In the genomic region with DNA sequence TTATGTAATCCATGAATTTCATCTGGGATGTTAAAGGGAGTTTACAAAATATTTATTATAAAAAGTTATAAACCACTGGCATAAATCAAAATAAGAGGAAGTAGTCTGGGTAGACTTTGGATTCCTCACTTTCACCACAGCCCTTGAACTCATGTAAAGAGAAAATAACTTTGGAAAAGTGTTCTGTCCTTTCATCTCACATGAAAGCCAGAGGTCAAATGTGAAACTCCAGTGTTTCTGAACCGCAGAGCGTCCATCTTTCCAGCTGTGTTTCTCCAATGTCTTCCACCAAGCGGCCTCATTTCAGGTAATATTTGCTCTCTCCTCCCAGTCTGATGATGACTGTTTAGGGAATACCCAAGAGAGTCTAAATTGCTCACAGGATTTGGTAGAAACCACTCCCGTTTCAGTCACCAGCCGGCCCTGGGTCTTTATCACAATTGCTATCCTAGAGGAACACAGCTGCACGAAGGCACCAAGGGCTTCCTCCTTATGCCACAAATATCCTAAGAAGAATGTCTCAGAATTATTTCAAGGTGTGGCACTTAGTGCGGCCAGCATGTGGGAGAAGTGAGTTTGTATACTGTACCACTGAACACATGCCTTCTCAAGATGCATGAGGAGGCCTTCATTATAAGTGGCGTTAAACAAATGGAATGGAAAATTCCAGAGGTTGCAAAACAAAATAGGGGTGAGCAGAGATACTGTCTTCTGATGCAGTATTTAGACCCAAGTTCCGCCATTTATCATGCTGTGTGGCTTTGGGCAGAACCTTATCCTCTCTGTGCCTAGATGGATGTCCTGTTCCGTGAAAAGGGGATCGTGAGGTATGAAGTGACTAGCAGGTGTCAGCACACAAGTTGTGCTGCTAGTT, we compare ENCODE assay signal across 14 cellular contexts.
DNase-seq lines count a peak whose midpoint lies in the region; ATAC-seq and TF ChIP-seq lines count a peak whose summit lies in the region.
"Had no signal": no experiment of that assay in that cellular context is flagged by ENCODE, and none has a peak within 500 bp of the region (broad histone marks: within the 10 kb centered on the region; RNA-seq: fewer than 3 reads in every experiment).

No MANE protein-coding gene starts in this region.

- no peak overlapping the region for H3K4me3 ChIP-seq in neuronal stem cell (ENCODE audit: low read length in 2 of 2)

- peak; percentile 38 for TF ChIP-seq CTCF in foreskin keratinocyte (conservative IDR thresholded peaks at IDR 0.05)

- no CpG with 5 or more reads among the region's 11 CpGs for WGBS in neuronal stem cell (ENCODE audit: extremely low coverage in 2 of 2, insufficient read length in 2 of 2, insufficient replicate concordance in 1 of 2), 2 donors

- H3K18ac ChIP-seq in neuronal stem cell (ENCODE audit: low read length): no peak overlapping the region

- no peak overlapping the region for H3K4me2 ChIP-seq in neuronal stem cell (ENCODE audit: insufficient read depth, low read length, poor library complexity, severe bottlenecking)

- peak overlapping the region; percentile 20 for H2AFZ ChIP-seq in neuronal stem cell (ENCODE audit: low read length)

- DNase-seq in LHCN-M2 (ENCODE audit: low read depth) (peak; percentile 34), NOMO-1 treated with dmso at 0.1 percent for 144 hours (lab: John Stamatoyannopoulos, UW; ENCODE audit: unreplicated experiment) (peak; percentile 40), foreskin keratinocyte (no peak), neuronal stem cell (ENCODE audit: low spot score) (no peak), NCI-H524 treated with DMSO at 0.1 percent for 48 hours (lab: John Stamatoyannopoulos, UW) (no peak), NCI-H2107 (lab: John Stamatoyannopoulos, UW) (no peak)
- DNase-seq in activated CD4-positive, alpha-beta T cell treated with anti-CD3 and anti-CD28 coated beads for 4 hours: no peak
- DNase-seq: COR-L47, NCI-H1048, NCI-H1694 treated with DMSO at 0.1 percent for 48 hours, NCI-H446, NCI-H774 had no signal

- H4K8ac ChIP-seq in neuronal stem cell (ENCODE audit: low read depth, low read length): no peak overlapping the region

- H2BK5ac ChIP-seq in neuronal stem cell (ENCODE audit: low read length): no peak overlapping the region

- ATAC-seq in foreskin keratinocyte (peak; percentile 52), GM21423 (IDR thresholded peaks at IDR 0.05; ENCODE audit: unreplicated experiment) (no peak)

- H4K91ac ChIP-seq in neuronal stem cell (ENCODE audit: low read depth, low read length, poor library complexity): no peak overlapping the region

- H3K27me3 ChIP-seq in foreskin keratinocyte: no peaks in the 10 kb centered on the region
- H3K27me3 ChIP-seq in neuronal stem cell (ENCODE audit: control insufficient read depth in 3 of 3, insufficient read depth in 3 of 3, low read depth in 1 of 3, low read length in 3 of 3): no peaks in the 10 kb centered on the region

- H3K4ac ChIP-seq in neuronal stem cell (ENCODE audit: low read length): no peak overlapping the region

- no peak overlapping the region for H3K27ac ChIP-seq in foreskin keratinocyte
- H3K27ac ChIP-seq in neuronal stem cell (replicated peaks; ENCODE audit: low read length): no peak overlapping the region
- H3K27ac ChIP-seq: C4-2B had no signal

- no peak overlapping the region for H2BK12ac ChIP-seq in neuronal stem cell (ENCODE audit: low read length)

- H3K23ac ChIP-seq in neuronal stem cell (ENCODE audit: low read depth, low read length, poor library complexity): no peak overlapping the region

- no peak overlapping the region for H3K9ac ChIP-seq in neuronal stem cell (ENCODE audit: low read depth, low read length, poor library complexity)

- no peak overlapping the region for H2AK5ac ChIP-seq in neuronal stem cell (ENCODE audit: low read depth, low read length)

- H3K9me3 ChIP-seq in neuronal stem cell (replicated peaks in 1 of 2; ENCODE audit: control insufficient read depth in 2 of 2, insufficient read depth in 1 of 2, low read depth in 1 of 2, low read length in 2 of 2): no peaks in the 10 kb centered on the region

- H3K79me1 ChIP-seq in neuronal stem cell (ENCODE audit: low read depth, low read length): no peaks in the 10 kb centered on the region

- H3K36me3 ChIP-seq in neuronal stem cell (replicated peaks in 1 of 2; ENCODE audit: control insufficient read depth in 2 of 2, insufficient read depth in 2 of 2, low read length in 2 of 2): no peaks in the 10 kb centered on the region

- H3K14ac ChIP-seq in neuronal stem cell (ENCODE audit: low read length): no peak overlapping the region

- H2BK15ac ChIP-seq in neuronal stem cell (ENCODE audit: low read length): no peak overlapping the region

- H2BK120ac ChIP-seq in neuronal stem cell (ENCODE audit: low read depth, low read length): no peak overlapping the region

- peaks cover 17% of the 10 kb centered on the region for H3K4me1 ChIP-seq in foreskin keratinocyte
- peaks cover 15 to 25% of the 10 kb centered on the region in 2 donors for H3K4me1 ChIP-seq in neuronal stem cell (ENCODE audit: control insufficient read depth in 2 of 2, insufficient read depth in 1 of 2, low read depth in 1 of 2, low read length in 2 of 2)

Comparison
In these comparisons a context has a peak if more than half of its experiments do, and no peak if none do; other contexts are left out.
1. DNase-seq: peak in LHCN-M2 (single experiment) and NOMO-1 treated with dmso at 0.1 percent for 144 hours (single experiment); none in foreskin keratinocyte (0 of 2), neuronal stem cell (single experiment), activated CD4-positive, alpha-beta T cell treated with anti-CD3 and anti-CD28 coated beads for 4 hours (0 of 2), NCI-H524 treated with DMSO at 0.1 percent for 48 hours (single experiment) and NCI-H2107 (single experiment).